Comparison of ENCODE assay signal across 1 cellular context in the genomic region with DNA sequence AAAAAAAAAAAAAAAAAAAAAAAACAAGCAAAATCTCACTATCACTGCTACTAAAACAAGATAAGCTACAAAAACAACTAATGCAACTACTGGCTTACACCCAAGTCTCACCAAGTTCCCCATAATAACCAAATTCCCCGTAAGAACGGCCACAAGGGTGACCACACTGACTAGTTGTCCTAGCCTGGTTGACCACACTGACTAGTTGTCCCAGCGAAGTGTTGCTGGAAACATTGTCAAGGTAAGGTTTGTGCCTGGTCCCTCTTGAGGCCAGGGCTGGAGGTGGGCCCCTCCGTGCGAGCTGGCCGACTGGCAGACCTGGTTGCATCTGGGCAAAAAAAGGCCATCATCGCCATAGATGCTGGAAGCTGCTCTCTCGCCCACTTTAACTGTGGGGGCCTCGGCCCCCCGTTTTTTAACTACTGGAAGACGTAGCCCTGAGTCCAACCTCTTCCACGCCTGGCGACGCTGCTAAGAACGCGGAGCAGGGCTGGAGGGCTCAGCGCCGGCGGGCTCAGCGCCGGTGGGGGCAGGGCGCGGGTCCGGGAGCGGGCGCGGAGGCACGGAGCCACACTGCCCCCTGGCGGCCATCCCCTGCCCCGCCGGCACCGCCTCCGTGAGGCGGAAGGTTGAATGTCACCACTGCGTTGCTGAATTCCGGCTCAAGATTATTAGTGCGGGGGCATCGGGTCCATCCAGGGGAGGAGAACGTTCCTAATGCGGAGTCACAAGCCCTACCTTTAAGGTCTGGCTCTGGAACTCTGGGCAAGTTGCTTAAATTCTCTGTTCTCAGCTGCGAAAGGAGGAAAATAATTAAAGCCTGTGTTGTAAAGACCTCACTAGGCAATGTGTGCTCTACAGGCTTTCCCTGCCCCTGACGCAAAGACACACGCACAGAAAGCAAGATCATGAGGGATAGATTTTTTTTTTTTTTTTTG.
TF ChIP-seq lines count a peak whose summit lies in the region.

No MANE protein-coding gene starts in this region.

TF ChIP-seq in H1, 55 proteins besides CTCF, POLR2A, EP300 and RAD21 (continued from another document):
- TF ChIP-seq TCF12 (IDR thresholded peaks at IDR 0.05; ENCODE audit: low read depth, low read length) (no peak), GTF2F1 (IDR thresholded peaks at IDR 0.05; ENCODE audit: borderline replicate concordance, low read depth, low read length) (no peak)
